Comparison of ENCODE assay signal across 26 cellular contexts in genomic region chr2:20100711-20101110, GRCh38.
"Had no signal": no experiment of that assay in that cellular context is flagged by ENCODE, and none has a peak within 500 bp of the region (broad histone marks: within the 10 kb centered on the region; RNA-seq: fewer than 3 reads in every experiment).

No MANE protein-coding gene starts in this region.

- H3K4me1 Mint-ChIP-seq: immature natural killer cell had no signal

- H3K27me3 ChIP-seq: colonic mucosa, esophagus squamous epithelium, foreskin keratinocyte, hepatocyte, left lung had no signal

- H3K4me2 ChIP-seq: hepatocyte had no signal

- H3K9me3 ChIP-seq: colonic mucosa, left lung had no signal

- H3K79me2 ChIP-seq: hepatocyte had no signal

- H3K4me3 Mint-ChIP-seq: dendritic cell treated with granulocyte-macrophage colony-stimulating factor and Interleukin-4, amounts not matched to agents 40 ng/mL and 50 ng/mL, for 4 days; immature natural killer cell; memory B cell; naive thymus-derived CD4-positive, alpha-beta T cell had no signal

- DNase-seq: colonic mucosa; cortex of kidney; dorsolateral prefrontal cortex; effector CD4-positive, alpha-beta T cell; effector memory CD4-positive, alpha-beta T cell; erythroblast; esophagus squamous epithelium; foreskin keratinocyte; heart left ventricle; hypothalamus; immature natural killer cell; islet precursor cell; kidney; kidney glomerular epithelial cell; left cardiac atrium; left lung; left ventricle myocardium superior; lower lobe of right lung; mammary epithelial cell; mesendoderm; midbrain; naive thymus-derived CD4-positive, alpha-beta T cell had no signal

- H3K9me3 Mint-ChIP-seq: immature natural killer cell had no signal

- H3K36me3 Mint-ChIP-seq: immature natural killer cell had no signal

- H3K36me3 ChIP-seq: colonic mucosa, esophagus squamous epithelium, gastroesophageal sphincter, heart left ventricle, left lung, lower lobe of right lung had no signal

- H3K4me1 ChIP-seq: foreskin keratinocyte had no signal

- H2AFZ ChIP-seq: hepatocyte had no signal

- H3K4me3 ChIP-seq: colonic mucosa, dorsolateral prefrontal cortex, esophagus squamous epithelium, gastroesophageal sphincter, heart left ventricle, hepatocyte, left lung, lower lobe of right lung had no signal

- H3K27ac Mint-ChIP-seq: dendritic cell treated with granulocyte-macrophage colony-stimulating factor and Interleukin-4, amounts not matched to agents 40 ng/mL and 50 ng/mL, for 4 days; memory B cell; naive thymus-derived CD4-positive, alpha-beta T cell had no signal
